In the genomic region with DNA sequence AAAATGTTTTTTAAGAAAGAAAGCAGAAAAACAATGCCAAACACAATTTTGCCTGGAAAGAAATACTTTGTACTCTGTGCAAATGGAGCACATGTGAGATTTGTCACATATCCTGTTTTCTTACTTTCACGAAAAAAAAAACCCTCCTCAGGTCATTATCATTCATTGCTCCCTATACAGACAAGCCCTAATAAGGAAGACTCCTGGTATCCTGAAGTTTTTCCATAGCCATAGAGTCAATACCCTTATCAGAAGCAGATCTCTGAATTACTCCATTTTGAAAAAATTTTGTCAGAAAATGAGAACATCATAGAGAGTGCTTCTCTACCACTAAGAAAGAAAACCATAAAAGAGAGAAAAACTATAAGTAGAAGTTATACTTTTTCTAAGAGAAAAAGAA, we compare ENCODE assay signal across 1 cellular context.
TF ChIP-seq lines count a peak whose summit lies in the region.

No MANE protein-coding gene starts in this region.

TF ChIP-seq in HepG2, 621 proteins besides CTCF, POLR2A, EP300 and RAD21:
- TF ChIP-seq SRF (IDR thresholded peaks at IDR 0.05; ENCODE audit: low read depth, low read length), result 0 out of 2 replicates have a peak, but pooled peaks have one; percentile 11
- TF ChIP-seq, protein P1, sequence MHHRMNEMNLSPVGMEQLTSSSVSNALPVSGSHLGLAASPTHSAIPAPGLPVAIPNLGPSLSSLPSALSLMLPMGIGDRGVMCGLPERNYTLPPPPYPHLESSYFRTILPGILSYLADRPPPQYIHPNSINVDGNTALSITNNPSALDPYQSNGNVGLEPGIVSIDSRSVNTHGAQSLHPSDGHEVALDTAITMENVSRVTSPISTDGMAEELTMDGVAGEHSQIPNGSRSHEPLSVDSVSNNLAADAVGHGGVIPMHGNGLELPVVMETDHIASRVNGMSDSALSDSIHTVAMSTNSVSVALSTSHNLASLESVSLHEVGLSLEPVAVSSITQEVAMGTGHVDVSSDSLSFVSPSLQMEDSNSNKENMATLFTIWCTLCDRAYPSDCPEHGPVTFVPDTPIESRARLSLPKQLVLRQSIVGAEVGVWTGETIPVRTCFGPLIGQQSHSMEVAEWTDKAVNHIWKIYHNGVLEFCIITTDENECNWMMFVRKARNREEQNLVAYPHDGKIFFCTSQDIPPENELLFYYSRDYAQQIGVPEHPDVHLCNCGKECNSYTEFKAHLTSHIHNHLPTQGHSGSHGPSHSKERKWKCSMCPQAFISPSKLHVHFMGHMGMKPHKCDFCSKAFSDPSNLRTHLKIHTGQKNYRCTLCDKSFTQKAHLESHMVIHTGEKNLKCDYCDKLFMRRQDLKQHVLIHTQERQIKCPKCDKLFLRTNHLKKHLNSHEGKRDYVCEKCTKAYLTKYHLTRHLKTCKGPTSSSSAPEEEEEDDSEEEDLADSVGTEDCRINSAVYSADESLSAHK (CRISPR knock-in tag; IDR thresholded peaks at IDR 0.05; ENCODE audit: borderline replicate concordance), result no peak
